ENCODE assay signal across 10 cellular contexts in genomic region chr22:50576070-50576469, GRCh38. TPM values are rescaled to one million over a fixed set of nuclear protein-coding genes. Genes with fewer than 3 reads are reported as not detected.
DNase-seq lines count a peak whose midpoint lies in the region; ATAC-seq and TF ChIP-seq lines count a peak whose summit lies in the region.
"Had no signal": no experiment of that assay in that cellular context is flagged by ENCODE, and none has a peak within 500 bp of the region (broad histone marks: within the 10 kb centered on the region; RNA-seq: fewer than 3 reads in every experiment).

No MANE protein-coding gene starts in this region.

- H3K4me2 ChIP-seq in Karpas-422 (ENCODE audit: low read depth, low read length, poor library complexity, severe bottlenecking), result no peak overlapping the region

- H3K9me3 ChIP-seq in cardiac muscle cell (ENCODE audit: low read depth) (no peaks in the 10 kb centered on the region), upper lobe of right lung (no peaks in the 10 kb centered on the region), Karpas-422 (ENCODE audit: low read length) (no peaks in the 10 kb centered on the region)

- H3K79me2 ChIP-seq in Karpas-422 (ENCODE audit: low read length), result peaks cover 7% of the 10 kb centered on the region

- H3K36me3 ChIP-seq in cardiac muscle cell (peaks cover 15% of the 10 kb centered on the region), upper lobe of right lung (no peaks in the 10 kb centered on the region), Karpas-422 (ENCODE audit: insufficient read depth, low read length) (peaks cover 19% of the 10 kb centered on the region)

- no peak overlapping the region for H2AFZ ChIP-seq in Karpas-422 (ENCODE audit: low read length)

- H3K4me3 ChIP-seq in cardiac muscle cell (no peak overlapping the region), upper lobe of right lung (no peak overlapping the region), Karpas-422 (ENCODE audit: low read length) (no peak overlapping the region)

- no peak overlapping the region for H3K27ac ChIP-seq in cardiac muscle cell
- H3K27ac ChIP-seq in upper lobe of right lung, result no peak overlapping the region
- no peak overlapping the region for H3K27ac ChIP-seq in Karpas-422 (ENCODE audit: low read length)

- DNase-seq in cardiac muscle cell (ENCODE audit: low read depth in 1 of 2, low spot score in 1 of 2), result peak; percentile 60 to 68
- DNase-seq in cardiac septum (ENCODE audit: low spot score), result no peak
- peak; percentile 24 for DNase-seq in RPMI7951 (ENCODE audit: low read depth)
- peak; percentile 10 for DNase-seq in fibroblast of peridontal ligament (ENCODE audit: extremely low read depth)
- no peak for DNase-seq in upper lobe of right lung
- no peak for DNase-seq in NCI-H446 treated with DMSO at 0.1 percent for 48 hours (lab: John Stamatoyannopoulos, UW)
- DNase-seq in Karpas-422, result no peak
- no peak for DNase-seq in effector CD4-positive, alpha-beta T cell
- DNase-seq: activated naive CD8-positive, alpha-beta T cell treated with anti-CD3 and anti-CD28 coated beads, Interleukin-2, amount 50 U/mL, for 24 hours had no signal

- intact Hi-C loops in cardiac septum (cut with DNase I) (no loop called here), upper lobe of right lung (cut with DNase I) (no loop called here)

- H4K20me1 ChIP-seq in Karpas-422 (ENCODE audit: insufficient read depth, low read depth, low read length), result no peaks in the 10 kb centered on the region

- H3K9ac ChIP-seq in Karpas-422 (ENCODE audit: low read length), result no peak overlapping the region

- no peak for ATAC-seq in upper lobe of right lung
- ATAC-seq: activated naive CD8-positive, alpha-beta T cell treated with anti-CD3 and anti-CD28 coated beads, Interleukin-2, amount 50 U/mL, for 24 hours had no signal

- H3K4me1 ChIP-seq in cardiac muscle cell (ENCODE audit: low read depth), result peaks cover 16% of the 10 kb centered on the region
- peaks cover 15% of the 10 kb centered on the region for H3K4me1 ChIP-seq in upper lobe of right lung
- peaks cover 2% of the 10 kb centered on the region for H3K4me1 ChIP-seq in Karpas-422 (ENCODE audit: low read length)

- no peaks in the 10 kb centered on the region for H3K9me2 ChIP-seq in Karpas-422 (replicated peaks; ENCODE audit: insufficient read depth, low read length)

- no peaks in the 10 kb centered on the region for H3K27me3 ChIP-seq in cardiac muscle cell
- no peaks in the 10 kb centered on the region for H3K27me3 ChIP-seq in upper lobe of right lung
- no peaks in the 10 kb centered on the region for H3K27me3 ChIP-seq in Karpas-422 (ENCODE audit: low read length)

- TF ChIP-seq CTCF in cardiac muscle cell (IDR thresholded peaks at IDR 0.05; ENCODE audit: low read depth, low read length) (peak; percentile 49), upper lobe of right lung (IDR thresholded peaks at IDR 0.05) (peak; percentile 30)

RNA-seq across cellular contexts. Expression of gene CPT1B, which starts 2.2 kb away (rescaled TPM):
- 25.7 and 39.1 TPM in 2 replicates for total RNA-seq in cardiac muscle cell
- polyA plus RNA-seq in cardiac muscle cell, result 53.1 and 58.7 TPM in 2 replicates
- total RNA-seq in cardiac septum, result 253 TPM
- 4.8 and 5.0 TPM in 2 replicates for total RNA-seq in RPMI7951 (2014; rRNA removed; shearing (Covaris generic))
- total RNA-seq in upper lobe of right lung, result 12.7 TPM
- 50.3 and 80.0 TPM in 2 replicates for total RNA-seq in Karpas-422 (2014; rRNA removed; shearing (Covaris generic); ENCODE audit: low replicate concordance)

RNA-seq across cellular contexts. Expression of gene CHKB, which starts 6.6 kb away (rescaled TPM):
- total RNA-seq in cardiac muscle cell (54.6 and 73.4 TPM in 2 replicates), cardiac septum (49.4 TPM), upper lobe of right lung (66.7 TPM)
- polyA plus RNA-seq in cardiac muscle cell, result 100 and 134 TPM in 2 replicates
- total RNA-seq in RPMI7951 (2014; rRNA removed; shearing (Covaris generic)), result 24.2 and 26.1 TPM in 2 replicates
- 52.8 and 77.8 TPM in 2 replicates for total RNA-seq in Karpas-422 (2014; rRNA removed; shearing (Covaris generic); ENCODE audit: low replicate concordance)

RNA-seq across cellular contexts. Expression of gene SYCE3, which starts 13.4 kb away (rescaled TPM):
- total RNA-seq in cardiac muscle cell (not detected in 2 replicates), cardiac septum (not detected), upper lobe of right lung (not detected)
- 3.8 TPM in 1 of 2 replicates, not detected in the other for polyA plus RNA-seq in cardiac muscle cell
- not detected in 2 replicates for total RNA-seq in RPMI7951 (2014; rRNA removed; shearing (Covaris generic))
- not detected in 2 replicates for total RNA-seq in Karpas-422 (2014; rRNA removed; shearing (Covaris generic); ENCODE audit: low replicate concordance)
- total RNA-seq: mononuclear cell had no signal

RNA-seq across cellular contexts. Expression of gene MAPK8IP2, which starts 24.5 kb away (rescaled TPM):
- total RNA-seq in cardiac muscle cell, result 1.7 and 2.4 TPM in 2 replicates
- 0.35 and 0.42 TPM in 2 replicates for polyA plus RNA-seq in cardiac muscle cell
- 0.48 TPM for total RNA-seq in cardiac septum
- under 0.01 and 0.39 TPM in 2 replicates for total RNA-seq in RPMI7951 (2014; rRNA removed; shearing (Covaris generic))
- 2.6 TPM for total RNA-seq in upper lobe of right lung
- total RNA-seq in Karpas-422 (2014; rRNA removed; shearing (Covaris generic); ENCODE audit: low replicate concordance), result 1.3 and 1.6 TPM in 2 replicates

RNA-seq across cellular contexts. Expression of gene KLHDC7B, which starts 30.4 kb away (rescaled TPM):
- total RNA-seq in cardiac muscle cell (0.07 and 0.18 TPM in 2 replicates), cardiac septum (0.08 TPM), upper lobe of right lung (0.69 TPM)
- polyA plus RNA-seq in cardiac muscle cell, result 0.45 TPM in 1 of 2 replicates, not detected in the other
- total RNA-seq in RPMI7951 (2014; rRNA removed; shearing (Covaris generic)), result not detected in 2 replicates
- 4.5 and 9.8 TPM in 2 replicates for total RNA-seq in Karpas-422 (2014; rRNA removed; shearing (Covaris generic); ENCODE audit: low replicate concordance)

Comparison
In these comparisons a context has a peak if more than half of its experiments do, and no peak if none do; other contexts are left out.
1. DNase-seq: peak in cardiac muscle cell (2 of 2), RPMI7951 (single experiment) and fibroblast of peridontal ligament (single experiment); none in cardiac septum (single experiment), upper lobe of right lung (single experiment), NCI-H446 treated with DMSO at 0.1 percent for 48 hours (single experiment), Karpas-422 (single experiment) and effector CD4-positive, alpha-beta T cell (single experiment).